Comparison of ENCODE assay signal across 24 cellular contexts in genomic region chrX:33045245-33045644, GRCh38.
"Had no signal": no experiment of that assay in that cellular context is flagged by ENCODE, and none has a peak within 500 bp of the region (broad histone marks: within the 10 kb centered on the region; RNA-seq: fewer than 3 reads in every experiment).

No MANE protein-coding gene starts in this region.

- H2AFZ ChIP-seq: hepatocyte had no signal

- DNase-seq: dermis blood vessel endothelial cell; effector CD4-positive, alpha-beta T cell; endodermal cell; erythroblast; foreskin keratinocyte; head of caudate nucleus; kidney; left colon; mucosa of descending colon; naive thymus-derived CD8-positive, alpha-beta T cell; spleen; stimulated activated CD4-positive, alpha-beta T cell treated with anti-CD3 and anti-CD28 coated beads, Interleukin-15, amount 100 ng/mL, for 24 hours; stimulated activated CD4-positive, alpha-beta T cell treated with anti-CD3 and anti-CD28 coated beads, Interleukin-1b, Interleukin-23, amount 100 ng/mL, for 48 hours; stimulated activated naive CD4-positive, alpha-beta T cell; stomach; tibial artery; upper lobe of left lung; uterus had no signal

- H3K79me2 ChIP-seq: hepatocyte had no signal

- ATAC-seq: foreskin keratinocyte; left colon; mucosa of descending colon; naive thymus-derived CD8-positive, alpha-beta T cell; sciatic nerve had no signal

- H3K4me2 ChIP-seq: hepatocyte had no signal

- H3K27me3 ChIP-seq: foreskin keratinocyte, hepatocyte, neutrophil, spleen, stomach, suprapubic skin, tibial artery, upper lobe of left lung, uterus had no signal

- H3K36me3 ChIP-seq: neutrophil, spleen, stomach, suprapubic skin, tibial artery, upper lobe of left lung, uterus had no signal

- H3K9me3 ChIP-seq: mucosa of descending colon, neutrophil, spleen, stomach, suprapubic skin, upper lobe of left lung, uterus had no signal

- H3K27ac ChIP-seq: foreskin keratinocyte, hepatocyte, neutrophil, spleen, stomach, suprapubic skin, tibial artery, upper lobe of left lung, uterus had no signal

- H3K4me3 ChIP-seq: hepatocyte, mucosa of descending colon, spleen, stomach, suprapubic skin, tibial artery, upper lobe of left lung, uterus had no signal

- H3K4me1 ChIP-seq: foreskin keratinocyte, spleen, stomach, suprapubic skin, upper lobe of left lung, uterus had no signal

- FAIRE-seq: colon, endothelial cell of umbilical vein, kidney had no signal
